Comparison of ENCODE assay signal across 7 cellular contexts in genomic region chr13:50990540-50991506, GRCh38.
DNase-seq lines count a peak whose midpoint lies in the region; ATAC-seq and TF ChIP-seq lines count a peak whose summit lies in the region.

No MANE protein-coding gene starts in this region.

- H3K9me3 ChIP-seq in HUES64 (ENCODE audit: insufficient read depth, low read depth, low read length) (no peaks in the 10 kb centered on the region), adipocyte (ENCODE audit: control insufficient read depth, low read length) (no peaks in the 10 kb centered on the region), iPS-18c (ENCODE audit: control insufficient read depth, insufficient read depth, low read length) (no peaks in the 10 kb centered on the region), subcutaneous abdominal adipose tissue (ENCODE audit: control insufficient read depth in 5 of 5, low read length in 5 of 5) (no peaks in the 10 kb centered on the region)

- H3K9ac ChIP-seq in HUES64 (ENCODE audit: low read depth, low read length): peak overlapping the region; percentile 28; the same call in 1 of the 2 replicates
- peak overlapping the region; percentile 60 for H3K9ac ChIP-seq in adipocyte (ENCODE audit: low read length)
- peak overlapping the region in 2 of 5 donors; percentile 8 to 13 for H3K9ac ChIP-seq in subcutaneous abdominal adipose tissue (ENCODE audit: low read length in 5 of 5)

- DNase-seq in adipocyte (ENCODE audit: low read depth) (peak; percentile 34), GM13977 (ENCODE audit: low spot score) (no peak), NCI-H1436 treated with DMSO at 0.1 percent for 48 hours (lab: John Stamatoyannopoulos, UW) (no peak)

- H3K4me3 ChIP-seq in HUES64 (ENCODE audit: low read length): peak overlapping the region; percentile 16; the same call in 1 of the 2 replicates
- peak overlapping the region; percentile 57 for H3K4me3 ChIP-seq in adipocyte (ENCODE audit: low read length)
- H3K4me3 ChIP-seq in iPS-18c (ENCODE audit: insufficient read depth, low read depth, low read length): peak overlapping the region; percentile 6; the same call in 1 of the 2 replicates
- H3K4me3 ChIP-seq in subcutaneous abdominal adipose tissue (ENCODE audit: low read depth in 1 of 5, low read length in 5 of 5): peak overlapping the region; percentile 7 to 48 (median 8)

- H3K4me1 ChIP-seq in HUES64 (ENCODE audit: insufficient read depth, low read length) (peaks cover 35% of the 10 kb centered on the region), adipocyte (ENCODE audit: control insufficient read depth, insufficient read depth, low read length) (peaks cover 37% of the 10 kb centered on the region), subcutaneous abdominal adipose tissue (ENCODE audit: control insufficient read depth in 5 of 5, insufficient read depth in 5 of 5, low read length in 5 of 5) (peaks cover 0 to 52% (median 37%) of the 10 kb centered on the region in 5 donors)

- WGBS in HUES64: 40% methylated on average over 23 of the region's 26 CpGs

- H3K27ac ChIP-seq in HUES64 (ENCODE audit: low read depth, low read length): no peak overlapping the region
- no peak overlapping the region for H3K27ac ChIP-seq in subcutaneous abdominal adipose tissue (ENCODE audit: low read depth, low read length)

- no peak for ATAC-seq in HG03196 (IDR thresholded peaks at IDR 0.05; ENCODE audit: unreplicated experiment)

- no peak for TF ChIP-seq CTCF in GM13977 (IDR thresholded peaks at IDR 0.05; ENCODE audit: extremely low read depth, insufficient read depth, missing control alignments)

- H3K36me3 ChIP-seq in HUES64 (ENCODE audit: insufficient read depth, low read length): no peaks in the 10 kb centered on the region
- no peaks in the 10 kb centered on the region for H3K36me3 ChIP-seq in adipocyte (ENCODE audit: control insufficient read depth, insufficient read depth, low read length, severe bottlenecking)
- H3K36me3 ChIP-seq in subcutaneous abdominal adipose tissue (ENCODE audit: control insufficient read depth in 5 of 5, insufficient read depth in 5 of 5, low read length in 5 of 5): no peaks in the 10 kb centered on the region

- in situ Hi-C loops in GM13977 (cut with MboI; ENCODE audit: low pct_unique_long_range_greater_than_20kb, low sequenced_read_pairs, unreplicated experiment): no loop called here

- H3K27me3 ChIP-seq in HUES64 (ENCODE audit: insufficient read depth, low read length) (peaks cover 6% of the 10 kb centered on the region; the same call in 1 of the 2 replicates), adipocyte (replicated peaks; ENCODE audit: control insufficient read depth, insufficient read depth, low read length) (no peaks in the 10 kb centered on the region), subcutaneous abdominal adipose tissue (ENCODE audit: control insufficient read depth in 5 of 5, insufficient read depth in 4 of 5, low read length in 5 of 5) (peaks cover 0 to 4% (median 0%) of the 10 kb centered on the region in 5 donors)

Comparison
In these comparisons a context has a peak if more than half of its experiments do, and no peak if none do; other contexts are left out.
1. H3K4me3 ChIP-seq: peak in every context shown above with its lines; median percentile 57 in adipocyte; 16 in HUES64; 8 in subcutaneous abdominal adipose tissue; 6 in iPS-18c.